Comparison of ENCODE assay signal across 24 cellular contexts in genomic region chr9:129250786-129251185, GRCh38.
A peak's percentile ranks its signal among the peaks of the same experiment; 100 is the strongest.
DNase-seq lines count a peak whose midpoint lies in the region; ATAC-seq and TF ChIP-seq lines count a peak whose summit lies in the region.
"Had no signal": no experiment of that assay in that cellular context is flagged by ENCODE, and none has a peak within 500 bp of the region (broad histone marks: within the 10 kb centered on the region; RNA-seq: fewer than 3 reads in every experiment).

No MANE protein-coding gene starts in this region.

- H4K20me1 ChIP-seq in HCT116 (ENCODE audit: insufficient read depth) (no peaks in the 10 kb centered on the region), PC-3 (ENCODE audit: low read length) (no peaks in the 10 kb centered on the region)

- H3K27ac ChIP-seq in HCT116 (ENCODE audit: low read depth, low read length) (no peak overlapping the region), PC-3 (ENCODE audit: low read length) (no peak overlapping the region), mesenchymal stem cell (ENCODE audit: low read length, poor library complexity, severe bottlenecking) (no peak overlapping the region), prostate gland (no peak overlapping the region)
- H3K27ac ChIP-seq: gastroesophageal sphincter, lower lobe of right lung, WERI-Rb-1 had no signal

- no peak for TF ChIP-seq RAD21 in HCT116 (IDR thresholded peaks at IDR 0.05; ENCODE audit: low read depth)

- H2BK120ac ChIP-seq in mesenchymal stem cell (ENCODE audit: low read depth, low read length): no peak overlapping the region

- H3K4ac ChIP-seq in mesenchymal stem cell (ENCODE audit: low read depth in 1 of 2, low read length in 2 of 2): no peak overlapping the region

- H3K18ac ChIP-seq in mesenchymal stem cell (ENCODE audit: low read depth in 1 of 2, low read length in 2 of 2): no peak overlapping the region

- H3K79me1 ChIP-seq in mesenchymal stem cell (replicated peaks; ENCODE audit: low read length, poor library complexity, severe bottlenecking): no peaks in the 10 kb centered on the region

- H3K27me3 Mint-ChIP-seq in activated CD4-positive, alpha-beta T cell treated with anti-CD3 and anti-CD28 coated beads for 36 hours: no peaks in the 10 kb centered on the region
- H3K27me3 Mint-ChIP-seq: type B pancreatic cell had no signal

- no peak overlapping the region for H3K4me3 Mint-ChIP-seq in activated CD4-positive, alpha-beta T cell treated with anti-CD3 and anti-CD28 coated beads for 36 hours
- H3K4me3 Mint-ChIP-seq: activated CD8-positive, alpha-beta memory T cell treated with anti-CD3 and anti-CD28 coated beads, Interleukin-2, amount 10 ng/mL, durations not matched to agents 7 days and 5 days; activated T-cell treated with anti-CD3 and anti-CD28 coated beads, Interleukin-2, amount 50 U/mL, for 72 hours; CD8-positive, alpha-beta memory T cell; GM23338; type B pancreatic cell had no signal

- H3K27me3 ChIP-seq in HCT116 (ENCODE audit: insufficient read depth, low read length) (no peaks in the 10 kb centered on the region), PC-3 (ENCODE audit: low read length) (no peaks in the 10 kb centered on the region), mesenchymal stem cell (ENCODE audit: control insufficient read depth in 1 of 2, insufficient read depth in 1 of 2, low read length in 2 of 2) (peaks cover 0 to 21% of the 10 kb centered on the region in 2 experiments), prostate gland (replicated peaks; ENCODE audit: insufficient read depth) (no peaks in the 10 kb centered on the region)
- H3K27me3 ChIP-seq: gastroesophageal sphincter had no signal

- 0% methylated on average over 1 of the region's 2 CpGs for WGBS in mesenchymal stem cell
- 65% methylated on average over 2 of the region's 2 CpGs for WGBS in prostate gland

- H3K36me3 ChIP-seq in HCT116 (ENCODE audit: control insufficient read depth in 1 of 2, insufficient read depth in 2 of 2, low read length in 2 of 2): no peaks in the 10 kb centered on the region
- no peaks in the 10 kb centered on the region for H3K36me3 ChIP-seq in PC-3 (ENCODE audit: low read depth, low read length)
- no peaks in the 10 kb centered on the region for H3K36me3 ChIP-seq in mesenchymal stem cell (ENCODE audit: control insufficient read depth in 1 of 2, insufficient read depth in 2 of 2, low read depth in 1 of 2, low read length in 2 of 2)
- no peaks in the 10 kb centered on the region for H3K36me3 ChIP-seq in prostate gland
- H3K36me3 ChIP-seq: gastroesophageal sphincter, lower lobe of right lung, WERI-Rb-1 had no signal

- no peaks in the 10 kb centered on the region for H3K9me3 Mint-ChIP-seq in activated CD4-positive, alpha-beta T cell treated with anti-CD3 and anti-CD28 coated beads for 36 hours (ENCODE audit: low read depth)
- H3K9me3 Mint-ChIP-seq: activated naive CD4-positive, alpha-beta T cell treated with anti-CD3 and anti-CD28 coated beads, Interleukin-2, amount 50 U/mL, for 72 hours; activated T-cell treated with anti-CD3 and anti-CD28 coated beads, Interleukin-2, amount 50 U/mL, for 72 hours; CD8-positive, alpha-beta memory T cell; GM23338 had no signal

- H4K91ac ChIP-seq in mesenchymal stem cell (ENCODE audit: low read length): no peak overlapping the region

- H2BK12ac ChIP-seq in mesenchymal stem cell (ENCODE audit: low read length in 2 of 2): no peak overlapping the region

- POLR2A ChIA-PET in HCT116 (lab: Charles Lee) (no interaction called here), PC-3 (lab: Charles Lee; ENCODE audit: unreplicated experiment) (no interaction called here)
- POLR2A ChIA-PET in activated CD4-positive, alpha-beta T cell treated with anti-CD3 and anti-CD28 coated beads for 36 hours (lab: Charles Lee): interaction anchor here (0.6 kb wide), 1 partner anchor 62 kb away, joined by 5 read pairs; no protein-coding TSS in a partner anchor

- no peak for TF ChIP-seq POLR2A in HCT116 (IDR thresholded peaks at IDR 0.05; ENCODE audit: borderline replicate concordance, extremely low read depth, insufficient read depth, insufficient read length)
- no peak for TF ChIP-seq POLR2A in prostate gland (IDR thresholded peaks at IDR 0.05)

- H3K4me2 ChIP-seq in HCT116 (ENCODE audit: low read length) (no peak overlapping the region), PC-3 (ENCODE audit: low read length) (no peak overlapping the region), mesenchymal stem cell (ENCODE audit: low read length, poor library complexity, severe bottlenecking) (no peak overlapping the region)
- H3K4me2 ChIP-seq: GM23338 had no signal

- H3K9me3 ChIP-seq in HCT116 (ENCODE audit: control insufficient read depth in 1 of 2, insufficient read depth in 1 of 2, low read depth in 1 of 2, low read length in 2 of 2): no peaks in the 10 kb centered on the region
- no peaks in the 10 kb centered on the region for H3K9me3 ChIP-seq in PC-3 (ENCODE audit: low read length)
- no peaks in the 10 kb centered on the region for H3K9me3 ChIP-seq in mesenchymal stem cell (ENCODE audit: control insufficient read depth, low read length)
- H3K9me3 ChIP-seq in prostate gland: no peaks in the 10 kb centered on the region
- H3K9me3 ChIP-seq: gastroesophageal sphincter, lower lobe of right lung had no signal

- no peak overlapping the region for H2BK5ac ChIP-seq in mesenchymal stem cell (ENCODE audit: low read depth, low read length, poor library complexity, severe bottlenecking)

- ATAC-seq in HCT116 (no peak), PC-3 (no peak), HG03521 (IDR thresholded peaks at IDR 0.05; ENCODE audit: unreplicated experiment) (no peak), GM18511 (IDR thresholded peaks at IDR 0.05; ENCODE audit: unreplicated experiment) (no peak)
- ATAC-seq in activated CD4-positive, alpha-beta T cell treated with anti-CD3 and anti-CD28 coated beads for 36 hours: no peak
- ATAC-seq: activated CD8-positive, alpha-beta memory T cell treated with anti-CD3 and anti-CD28 coated beads, Interleukin-2, amount 10 ng/mL, durations not matched to agents 7 days and 5 days; activated naive CD4-positive, alpha-beta T cell treated with anti-CD3 and anti-CD28 coated beads, Interleukin-2, amount 50 U/mL, for 72 hours; activated T-cell treated with anti-CD3 and anti-CD28 coated beads, Interleukin-2, amount 50 U/mL, for 72 hours; gastroesophageal sphincter; GM23338; lower lobe of right lung; Right ventricle myocardium inferior had no signal

- H2AK5ac ChIP-seq in mesenchymal stem cell (ENCODE audit: low read length, severe bottlenecking): no peak overlapping the region

- BruUV-seq in HCT116 (replicated peaks; lab: Mats Ljungman, UMichigan) (no TSS peak), PC-3 (replicated peaks; lab: Mats Ljungman, UMichigan) (no TSS peak)

- H3K4me1 ChIP-seq in HCT116 (ENCODE audit: control insufficient read depth in 1 of 2, insufficient read depth in 2 of 2, low read length in 2 of 2) (peaks cover 0 to 19% of the 10 kb centered on the region in 2 experiments; a peak in 2 of 4 replicates), PC-3 (ENCODE audit: insufficient read depth, low read length) (no peaks in the 10 kb centered on the region), mesenchymal stem cell (ENCODE audit: control insufficient read depth, insufficient read depth, low read depth, low read length) (peaks cover 7% of the 10 kb centered on the region), prostate gland (replicated peaks) (no peaks in the 10 kb centered on the region)
- H3K4me1 ChIP-seq: lower lobe of right lung had no signal

- CTCF ChIA-PET in HCT116 (lab: Charles Lee) (no interaction called here), PC-3 (lab: Charles Lee) (no interaction called here)
- CTCF ChIA-PET in activated CD4-positive, alpha-beta T cell treated with anti-CD3 and anti-CD28 coated beads for 36 hours (lab: Charles Lee): interaction anchor here (1.0 kb wide), 1 partner anchor 119 kb away, joined by 3 read pairs; no protein-coding TSS in a partner anchor

- H3K14ac ChIP-seq in mesenchymal stem cell (ENCODE audit: low read length in 2 of 2): no peak overlapping the region

- no peaks in the 10 kb centered on the region for H3K9me2 ChIP-seq in HCT116 (ENCODE audit: insufficient read depth)
- H3K9me2 ChIP-seq in PC-3 (replicated peaks; ENCODE audit: low read length): no peaks in the 10 kb centered on the region

- H4K8ac ChIP-seq in mesenchymal stem cell (ENCODE audit: low read length): no peak overlapping the region

- peaks cover 3% of the 10 kb centered on the region for H3K4me1 Mint-ChIP-seq in activated CD4-positive, alpha-beta T cell treated with anti-CD3 and anti-CD28 coated beads for 36 hours
- H3K4me1 Mint-ChIP-seq: CD8-positive, alpha-beta memory T cell had no signal

- H3K27ac Mint-ChIP-seq in activated CD4-positive, alpha-beta T cell treated with anti-CD3 and anti-CD28 coated beads for 36 hours: no peak overlapping the region
- H3K27ac Mint-ChIP-seq: activated CD8-positive, alpha-beta memory T cell treated with anti-CD3 and anti-CD28 coated beads, Interleukin-2, amount 10 ng/mL, durations not matched to agents 7 days and 5 days; activated naive CD4-positive, alpha-beta T cell treated with anti-CD3 and anti-CD28 coated beads, Interleukin-2, amount 50 U/mL, for 72 hours; activated T-cell treated with anti-CD3 and anti-CD28 coated beads, Interleukin-2, amount 50 U/mL, for 72 hours; GM23338; progenitor cell of endocrine pancreas; type B pancreatic cell had no signal

- DNase-seq in HCT116 (ENCODE audit: low read depth, low spot score) (no peak), PC-3 (peak; percentile 13), cardiac fibroblast (ENCODE audit: low read depth in 2 of 2) (peak; percentile 24 to 34), mesenchymal stem cell (peak; percentile 27), prostate gland (ENCODE audit: low spot score) (no peak)
- DNase-seq in activated CD4-positive, alpha-beta T cell treated with anti-CD3 and anti-CD28 coated beads for 36 hours: no peak
- DNase-seq: activated CD4-positive, alpha-beta T cell treated with anti-CD3 and anti-CD28 coated beads, Interleukin-2, amount 50 U/mL, for 1 hour; activated CD8-positive, alpha-beta memory T cell treated with anti-CD3 and anti-CD28 coated beads, Interleukin-2, amount 10 ng/mL, durations not matched to agents 7 days and 5 days; activated T-cell treated with anti-CD3 and anti-CD28 coated beads, Interleukin-2, amount 50 U/mL, for 72 hours; CD8-positive, alpha-beta memory T cell; effector CD8-positive, alpha-beta T cell; erythroblast; islet precursor cell; lower lobe of right lung; NCI-H2227 treated with DMSO at 0.1 percent for 48 hours; WERI-Rb-1 had no signal

- intact Hi-C loops in HCT116 (cut with micrococcal nuclease) (no loop called here), PC-3 (cut with micrococcal nuclease) (no loop called here), prostate gland (cut with DNase I) (no loop called here)
- intact Hi-C loops in activated CD4-positive, alpha-beta T cell treated with anti-CD3 and anti-CD28 coated beads for 36 hours (cut with DNase I, micrococcal nuclease): no loop called here

- no peaks in the 10 kb centered on the region for H3F3A ChIP-seq in PC-3 (ENCODE audit: low read length, unreplicated experiment)

- H2BK15ac ChIP-seq in mesenchymal stem cell (ENCODE audit: low read depth, poor library complexity, severe bottlenecking): no peak overlapping the region

- no peak overlapping the region for H3K23ac ChIP-seq in mesenchymal stem cell (ENCODE audit: low read length in 2 of 2)

- H3K36me3 Mint-ChIP-seq in activated CD4-positive, alpha-beta T cell treated with anti-CD3 and anti-CD28 coated beads for 36 hours (ENCODE audit: low read depth): no peaks in the 10 kb centered on the region
- H3K36me3 Mint-ChIP-seq: activated CD8-positive, alpha-beta memory T cell treated with anti-CD3 and anti-CD28 coated beads, Interleukin-2, amount 10 ng/mL, durations not matched to agents 7 days and 5 days; activated naive CD4-positive, alpha-beta T cell treated with anti-CD3 and anti-CD28 coated beads, Interleukin-2, amount 50 U/mL, for 72 hours; CD8-positive, alpha-beta memory T cell; type B pancreatic cell had no signal

- H2AFZ ChIP-seq in HCT116 (ENCODE audit: low read depth, low read length, poor library complexity, severe bottlenecking) (peak overlapping the region; percentile 88), PC-3 (ENCODE audit: low read length) (no peak overlapping the region), mesenchymal stem cell (ENCODE audit: low read depth, low read length) (no peak overlapping the region)
- H2AFZ ChIP-seq: GM23338 had no signal

- H3K4me3 ChIP-seq in HCT116 (replicated peaks in 1 of 2; ENCODE audit: low read depth in 1 of 2, low read length in 2 of 2): no peak overlapping the region
- no peak overlapping the region for H3K4me3 ChIP-seq in PC-3 (ENCODE audit: low read length)
- no peak overlapping the region for H3K4me3 ChIP-seq in cardiac fibroblast (replicated peaks in 1 of 2; ENCODE audit: low read depth in 2 of 2, low read length in 2 of 2)
- no peak overlapping the region for H3K4me3 ChIP-seq in mesenchymal stem cell (ENCODE audit: insufficient read depth in 1 of 2, low read depth in 1 of 2, low read length in 2 of 2)
- no peak overlapping the region for H3K4me3 ChIP-seq in prostate gland
- H3K4me3 ChIP-seq: gastroesophageal sphincter, GM23338, lower lobe of right lung had no signal

- H3K79me2 ChIP-seq in HCT116 (ENCODE audit: insufficient read depth, low read length): no peaks in the 10 kb centered on the region
- H3K79me2 ChIP-seq in PC-3 (ENCODE audit: low read length): no peaks in the 10 kb centered on the region

- TF ChIP-seq CTCF in HCT116 (IDR thresholded peaks at IDR 0.05 in 2 of 3, conservative IDR thresholded peaks at IDR 0.05 in 1 of 3; ENCODE audit: borderline replicate concordance in 1 of 3, insufficient read depth in 1 of 3, low read depth in 2 of 3, low read length in 2 of 3): no peak
- TF ChIP-seq CTCF in PC-3 (conservative IDR thresholded peaks at IDR 0.05; ENCODE audit: low read depth, low read length): no peak
- TF ChIP-seq CTCF in cardiac fibroblast (IDR thresholded peaks at IDR 0.05; ENCODE audit: low read depth, low read length): no peak
- TF ChIP-seq CTCF in prostate gland (IDR thresholded peaks at IDR 0.05): no peak

- RAD21 ChIA-PET in HCT116 (lab: Charles Lee; ENCODE audit: low non-redundant PET in 1 of 2, low total read pairs in 2 of 2, uncharacterized antibody in 2 of 2, unreplicated experiment in 2 of 2): no interaction called here

- H3K9ac ChIP-seq in HCT116 (ENCODE audit: low read length) (no peak overlapping the region), PC-3 (ENCODE audit: low read length) (no peak overlapping the region), mesenchymal stem cell (ENCODE audit: low read length) (no peak overlapping the region)

Comparison
In these comparisons a context has a peak if more than half of its experiments do, and no peak if none do; other contexts are left out.
1. DNase-seq: peak in PC-3 (single experiment), cardiac fibroblast (2 of 2) and mesenchymal stem cell (single experiment); none in HCT116 (single experiment), prostate gland (single experiment) and activated CD4-positive, alpha-beta T cell treated with anti-CD3 and anti-CD28 coated beads for 36 hours (single experiment).